23 cellular contexts compared by ENCODE assay signal in genomic region chr3:63386568-63386967, GRCh38.
DNase-seq lines count a peak whose midpoint lies in the region; ATAC-seq, FAIRE-seq and TF ChIP-seq lines count a peak whose summit lies in the region.
"Had no signal": no experiment of that assay in that cellular context is flagged by ENCODE, and none has a peak within 500 bp of the region (broad histone marks: within the 10 kb centered on the region; RNA-seq: fewer than 3 reads in every experiment).

No MANE protein-coding gene starts in this region.

- TF ChIP-seq CTCF in HEK293 (tag by site-specific recombination; IDR thresholded peaks at IDR 0.05), result no peak
- TF ChIP-seq CTCF in H1 (IDR thresholded peaks at IDR 0.05; ENCODE audit: control extremely low read depth in 1 of 3, insufficient read depth in 1 of 3, low read depth in 1 of 3, low read length in 3 of 3), result peak in 2 of 3 experiments; percentile 17; a peak in 2 of 4 replicates
- TF ChIP-seq CTCF in dorsolateral prefrontal cortex (IDR thresholded peaks at IDR 0.05 in 54 of 56, conservative IDR thresholded peaks at IDR 0.05 in 2 of 56; ENCODE audit: low read depth in 1 of 56, partially characterized antibody in 56 of 56), result no peak

- peak in 1 of 2 experiments; percentile 31; a peak in 2 of 4 replicates for TF ChIP-seq RAD21 in H1 (IDR thresholded peaks at IDR 0.05 in 1 of 2, conservative IDR thresholded peaks at IDR 0.05 in 1 of 2; ENCODE audit: low read depth in 2 of 2, low read length in 2 of 2)

- no peaks in the 10 kb centered on the region for H3K23me2 ChIP-seq in H1 (ENCODE audit: low read depth, low read length)

- H3K36me3 ChIP-seq in BLaER1 treated with 17β-estradiol and CSF1 and Interleukin-3, amounts not matched to agents 10 nM and 100 nM, result no peaks in the 10 kb centered on the region
- H3K36me3 ChIP-seq in HEK293 (ENCODE audit: control insufficient read depth in 2 of 2, insufficient read depth in 1 of 2, low read length in 2 of 2), result no peaks in the 10 kb centered on the region
- H3K36me3 ChIP-seq in H1 (ENCODE audit: control insufficient read depth in 2 of 4, insufficient read depth in 4 of 4, low read length in 3 of 4), result no peaks in the 10 kb centered on the region
- no peaks in the 10 kb centered on the region for H3K36me3 ChIP-seq in mesodermal cell (ENCODE audit: control insufficient read depth, insufficient read depth, low read length)
- H3K36me3 ChIP-seq: gastroesophageal sphincter, thoracic aorta had no signal

- H4K91ac ChIP-seq in H1 (replicated peaks; ENCODE audit: insufficient read length, low read length), result peak overlapping the region; percentile 25

- H2BK120ac ChIP-seq in H1 (replicated peaks; ENCODE audit: low read depth, low read length), result no peak overlapping the region

- H3K56ac ChIP-seq in H1 (replicated peaks; ENCODE audit: insufficient read length, low read depth, low read length), result no peak overlapping the region

- WGBS in H1 (ENCODE audit: extremely low coverage in 1 of 2, insufficient coverage in 1 of 2, insufficient read length in 1 of 2, insufficient replicate concordance in 2 of 2, low coverage in 1 of 2, low lambda C conversion rate in 2 of 2, missing lambda C conversion rate in 1 of 2), 2 experiments, result 82% methylated on average over 4 of the region's 4 CpGs; no CpG with 5 or more reads in 1 of the 2 experiments
- WGBS in mesodermal cell (ENCODE audit: insufficient coverage in 2 of 2), 2 experiments, result 52 to 61% methylated on average over 3 to 4 of the region's 4 CpGs

- no peak overlapping the region for H2BK20ac ChIP-seq in H1 (ENCODE audit: low read length)

- H3K18ac ChIP-seq in H1 (ENCODE audit: extremely low read depth, low read length), result no peak overlapping the region

- TF ChIP-seq POLR2A in H1 (IDR thresholded peaks at IDR 0.05; ENCODE audit: control extremely low read depth in 1 of 2, low read depth in 2 of 2, low read length in 2 of 2), result no peak

- H4K20me1 ChIP-seq in BLaER1 treated with 17β-estradiol and CSF1 and Interleukin-3, amounts not matched to agents 10 nM and 100 nM, result no peaks in the 10 kb centered on the region
- no peaks in the 10 kb centered on the region for H4K20me1 ChIP-seq in H1 (replicated peaks in 1 of 2; ENCODE audit: control insufficient read depth in 1 of 2, insufficient read depth in 2 of 2, low read length in 2 of 2)

- peak overlapping the region; percentile 34; the same call in 1 of the 2 replicates for H2AFZ ChIP-seq in H1 (ENCODE audit: low read length)

- CTCF ChIA-PET in HEK293 (lab: Yijun Ruan, JAX) (interaction anchor here (0.6 to 1.4 kb wide), 2 partner anchors 53 to 63 kb away, joined by 3 read pairs; no protein-coding TSS in a partner anchor), H1 (lab: Charles Lee; ENCODE audit: partially characterized antibody) (interaction anchor here (0.6 to 3.1 kb wide), 5 partner anchors 14 to 637 kb away, joined by 3 to 12 read pairs (median 4); no protein-coding TSS in a partner anchor)

- H3K4me1 ChIP-seq in BLaER1 treated with 17β-estradiol and CSF1 and Interleukin-3, amounts not matched to agents 10 nM and 100 nM, result peaks cover 13 to 22% (median 18%) of the 10 kb centered on the region in 10 experiments; a peak in 19 of 20 replicates
- H3K4me1 ChIP-seq in HEK293 (ENCODE audit: control insufficient read depth, insufficient read depth, low read length), result no peaks in the 10 kb centered on the region
- H3K4me1 ChIP-seq in H1 (replicated peaks in 1 of 4; ENCODE audit: control insufficient read depth in 3 of 4, insufficient read depth in 4 of 4, low read length in 3 of 4), result no peaks in the 10 kb centered on the region
- no peaks in the 10 kb centered on the region for H3K4me1 ChIP-seq in mesodermal cell (ENCODE audit: control insufficient read depth, insufficient read depth, low read length, poor library complexity, severe bottlenecking)
- H3K4me1 ChIP-seq: gastroesophageal sphincter had no signal

- POLR2A ChIA-PET in HEK293 (lab: Yijun Ruan, JAX) (no interaction called here), H1 (lab: Charles Lee; ENCODE audit: partially characterized antibody) (no interaction called here)

- no peak overlapping the region for H2BK12ac ChIP-seq in H1 (ENCODE audit: low read depth, low read length)

- FAIRE-seq in H1 (lab: Jason Lieb, UNC), result no peak
- FAIRE-seq: GM18507, K562 had no signal

- no peak overlapping the region for H2AK5ac ChIP-seq in H1 (ENCODE audit: low read depth, low read length)

- no peak overlapping the region for H2BK5ac ChIP-seq in H1 (ENCODE audit: low read depth, low read length)

- H3K9me3 ChIP-seq in BLaER1 treated with 17β-estradiol and CSF1 and Interleukin-3, amounts not matched to agents 10 nM and 100 nM (replicated peaks in 1 of 11), result peaks cover 0 to 10% (median 0%) of the 10 kb centered on the region in 11 experiments; a peak in 1 of 22 replicates
- no peaks in the 10 kb centered on the region for H3K9me3 ChIP-seq in HEK293 (ENCODE audit: control insufficient read depth, insufficient read depth, low read depth, low read length)
- H3K9me3 ChIP-seq in H1 (ENCODE audit: insufficient read depth in 2 of 2, low read depth in 1 of 2, low read length in 1 of 2), result no peaks in the 10 kb centered on the region
- no peaks in the 10 kb centered on the region for H3K9me3 ChIP-seq in mesodermal cell (ENCODE audit: control insufficient read depth, low read length)
- H3K9me3 ChIP-seq: gastroesophageal sphincter, thoracic aorta had no signal

- ATAC-seq in left ventricle myocardium superior, result no peak
- ATAC-seq: gastroesophageal sphincter; K562; left colon; Panc1; stimulated activated naive B cell treated with anti-CD40 and anti-IgM and Interleukin-4, amounts not matched to agents 10 μg/mL and 1 μg/mL and 100 μg/mL, for 72 hours had no signal

- no peak overlapping the region for H3K9ac ChIP-seq in BLaER1 treated with 17β-estradiol and CSF1 and Interleukin-3, amounts not matched to agents 10 nM and 100 nM
- no peak overlapping the region for H3K9ac ChIP-seq in H1 (replicated peaks in 1 of 4; ENCODE audit: extremely low read depth in 1 of 4, low read depth in 3 of 4, low read length in 3 of 4)

- no peak overlapping the region for H3K23ac ChIP-seq in H1 (ENCODE audit: insufficient read length)

- H3K79me1 ChIP-seq in H1 (ENCODE audit: low read depth, low read length), result no peaks in the 10 kb centered on the region

- H3K79me2 ChIP-seq in H1 (ENCODE audit: control insufficient read depth in 1 of 2, insufficient read depth in 2 of 2, low read length in 2 of 2), result no peaks in the 10 kb centered on the region

- intact Hi-C loops in dorsolateral prefrontal cortex (cut with DNase I) (no loop called here), left ventricle myocardium superior (cut with micrococcal nuclease) (no loop called here)

- peak overlapping the region in 4 of 11 experiments; percentile 18 to 37 (median 35); a peak in 4 of 22 replicates for H3K27ac ChIP-seq in BLaER1 treated with 17β-estradiol and CSF1 and Interleukin-3, amounts not matched to agents 10 nM and 100 nM
- no peak overlapping the region for H3K27ac ChIP-seq in HEK293 (ENCODE audit: extremely low read depth, low read depth, low read length)
- no peak overlapping the region for H3K27ac ChIP-seq in H1 (ENCODE audit: low read depth, low read length)
- peak overlapping the region; percentile 19 for H3K27ac ChIP-seq in mesodermal cell (ENCODE audit: low read depth, low read length, severe bottlenecking)
- no peak overlapping the region for H3K27ac ChIP-seq in dorsolateral prefrontal cortex
- H3K27ac ChIP-seq: gastroesophageal sphincter, thoracic aorta had no signal

- H2BK15ac ChIP-seq in H1 (ENCODE audit: low read length), result no peak overlapping the region

- no peak overlapping the region for H3K14ac ChIP-seq in H1 (ENCODE audit: insufficient read length)

- H3K4me3 ChIP-seq in BLaER1 treated with 17β-estradiol and CSF1 and Interleukin-3, amounts not matched to agents 10 nM and 100 nM, result no peak overlapping the region
- no peak overlapping the region for H3K4me3 ChIP-seq in HEK293 (ENCODE audit: low read depth, low read length)
- no peak overlapping the region for H3K4me3 ChIP-seq in H1 (ENCODE audit: extremely low read depth in 1 of 4, insufficient read depth in 2 of 4, low read depth in 3 of 4, low read length in 4 of 4)
- no peak overlapping the region for H3K4me3 ChIP-seq in mesodermal cell (ENCODE audit: extremely low read depth, insufficient read depth, low read length, poor library complexity, severe bottlenecking)
- no peak overlapping the region for H3K4me3 ChIP-seq in dorsolateral prefrontal cortex
- H3K4me3 ChIP-seq: gastroesophageal sphincter, K562, thoracic aorta had no signal

- no peak overlapping the region for H4K8ac ChIP-seq in H1 (ENCODE audit: extremely low read depth, insufficient read depth, low read length)

- no peak for DNase-seq in H1 (ENCODE audit: low read depth in 1 of 2, low spot score in 2 of 2)
- DNase-seq in NCI-H2196 (lab: John Stamatoyannopoulos, UW; ENCODE audit: unreplicated experiment), result no peak
- no peak for DNase-seq in cortex of kidney (lab: John Stamatoyannopoulos, UW)
- DNase-seq in dorsolateral prefrontal cortex, result no peak
- no peak for DNase-seq in left ventricle myocardium superior
- DNase-seq: activated B cell treated with CpG ODN at 0.5 μM for 24 hours; activated CD4-positive, alpha-beta memory T cell treated with anti-CD3 and anti-CD28 coated beads for 36 hours; activated gamma-delta T cell; amygdala; caudate nucleus; left colon; MV-4-11; NCI-H187 treated with DMSO at 0.1 percent for 48 hours; NCI-H345; stimulated activated naive B cell treated with anti-CD40 and anti-IgM and Interleukin-4, amounts not matched to agents 10 μg/mL and 1 μg/mL and 100 μg/mL, for 72 hours had no signal

- H3K4me2 ChIP-seq in BLaER1 treated with 17β-estradiol and CSF1 and Interleukin-3, amounts not matched to agents 10 nM and 100 nM, result peak overlapping the region in 10 of 11 experiments; percentile 19 to 71 (median 54); a peak in 19 of 22 replicates
- no peak overlapping the region for H3K4me2 ChIP-seq in H1 (ENCODE audit: insufficient read depth in 1 of 2, low read depth in 2 of 2, low read length in 2 of 2)

- H4K5ac ChIP-seq in H1 (ENCODE audit: insufficient read length, low read depth, low read length), result no peak overlapping the region

- no peaks in the 10 kb centered on the region for H3K27me3 ChIP-seq in BLaER1 treated with 17β-estradiol and CSF1 and Interleukin-3, amounts not matched to agents 10 nM and 100 nM
- H3K27me3 ChIP-seq in H1 (replicated peaks in 1 of 4; ENCODE audit: control insufficient read depth in 3 of 4, extremely low read depth in 1 of 4, insufficient read depth in 3 of 4, low read length in 3 of 4), result no peaks in the 10 kb centered on the region
- peaks cover 0 to 12% (median 0%) of the 10 kb centered on the region in 45 donors for H3K27me3 ChIP-seq in dorsolateral prefrontal cortex

- H3K4ac ChIP-seq in H1 (replicated peaks; ENCODE audit: insufficient read length, low read depth, low read length), result no peak overlapping the region

- TF ChIP-seq EP300 in H1 (IDR thresholded peaks at IDR 0.05; ENCODE audit: borderline replicate concordance in 1 of 2, low read depth in 2 of 2, low read length in 2 of 2), result no peak

TF ChIP-seq in HEK293, 187 proteins besides CTCF, POLR2A, EP300 and RAD21 (continues in another document):
- peak; percentile 45; the same call in 1 of the 2 replicates for TF ChIP-seq GLIS1 (tag by site-specific recombination; IDR thresholded peaks at IDR 0.05)

TF ChIP-seq in H1, 55 proteins besides CTCF, POLR2A, EP300 and RAD21 (continues in another document):
- TF ChIP-seq SRF (IDR thresholded peaks at IDR 0.05; ENCODE audit: low read depth, low read length), result no peak

Comparison
In these comparisons a context has a peak if more than half of its experiments do, and no peak if none do; other contexts are left out.
1. H3K4me2 ChIP-seq: peak in BLaER1 treated with 17β-estradiol and CSF1 and Interleukin-3, amounts not matched to agents 10 nM and 100 nM (10 of 11); none in H1 (0 of 2).
2. CTCF ChIP-seq: peak in H1 (2 of 3); none in HEK293 (single experiment) and dorsolateral prefrontal cortex (0 of 56).